Comparison of ENCODE assay signal across 8 cellular contexts in the genomic region with DNA sequence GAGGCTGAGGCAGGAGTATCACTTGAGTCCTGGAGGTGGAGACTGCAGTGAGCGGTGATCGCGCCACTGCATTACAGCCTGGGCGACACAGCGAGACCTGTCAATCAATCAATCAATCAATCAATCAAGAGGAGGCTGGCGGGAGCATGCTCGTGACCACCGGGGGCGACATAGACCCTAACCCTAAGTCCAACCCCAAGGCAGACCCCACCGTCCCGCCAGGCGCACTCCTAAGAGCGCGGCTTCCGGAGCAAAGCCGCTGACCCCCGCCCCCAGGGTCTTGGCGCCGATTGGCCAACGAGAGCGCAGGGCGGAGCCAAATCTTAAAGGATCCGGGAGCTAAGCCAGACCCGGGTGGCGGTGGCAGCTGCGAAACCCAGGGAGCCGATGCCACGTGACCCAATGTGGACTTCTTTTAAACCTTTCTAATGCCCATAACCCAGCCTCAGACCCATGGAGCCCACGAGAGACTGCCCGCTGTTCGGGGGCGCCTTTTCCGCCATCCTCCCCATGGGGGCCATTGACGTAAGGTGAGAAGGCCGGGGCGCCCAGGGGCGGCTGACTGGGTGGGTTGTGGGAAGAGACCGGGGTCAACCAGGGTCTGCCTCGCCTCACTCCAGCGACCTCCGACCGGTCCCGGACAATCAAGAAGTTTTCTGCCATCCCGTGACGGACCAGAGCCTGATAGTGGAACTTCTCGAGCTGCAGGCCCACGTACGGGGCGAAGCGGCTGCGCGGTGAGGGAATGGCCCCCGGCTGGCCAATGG. TPM values are rescaled to one million over a fixed set of nuclear protein-coding genes. Genes with fewer than 3 reads are reported as not detected.
DNase-seq lines count a peak whose midpoint lies in the region; ATAC-seq and TF ChIP-seq lines count a peak whose summit lies in the region.

A gene with protein sequence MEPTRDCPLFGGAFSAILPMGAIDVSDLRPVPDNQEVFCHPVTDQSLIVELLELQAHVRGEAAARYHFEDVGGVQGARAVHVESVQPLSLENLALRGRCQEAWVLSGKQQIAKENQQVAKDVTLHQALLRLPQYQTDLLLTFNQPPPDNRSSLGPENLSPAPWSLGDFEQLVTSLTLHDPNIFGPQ (plus strand): TSS at position 335 of the 767 bp plus-strand sequence. CDS start 119 bp downstream, at position 454.

- H3K36me3 ChIP-seq in SJCRH30 (no peaks in the 10 kb centered on the region), neural progenitor cell (no peaks in the 10 kb centered on the region), stomach smooth muscle (ENCODE audit: control insufficient read depth in 2 of 2, insufficient read depth in 2 of 2, low read length in 2 of 2) (no peaks in the 10 kb centered on the region)

- no peaks in the 10 kb centered on the region for H3K79me2 ChIP-seq in neural progenitor cell (ENCODE audit: low read depth)

- H3F3A ChIP-seq in neural progenitor cell (ENCODE audit: low read depth), result peaks cover under 1% of the 10 kb centered on the region

- H3K9me3 ChIP-seq in SJCRH30 (replicated peaks) (no peaks in the 10 kb centered on the region), neural progenitor cell (ENCODE audit: low read depth) (no peaks in the 10 kb centered on the region), stomach smooth muscle (ENCODE audit: control insufficient read depth in 2 of 2, low read length in 2 of 2) (no peaks in the 10 kb centered on the region)

- H3K27me3 ChIP-seq in SJCRH30 (no peaks in the 10 kb centered on the region), neural progenitor cell (no peaks in the 10 kb centered on the region), stomach smooth muscle (ENCODE audit: control insufficient read depth in 1 of 2, insufficient read depth in 2 of 2, low read length in 2 of 2) (no peaks in the 10 kb centered on the region)

- no peak within 1 kb of the TSS for H3K9ac ChIP-seq in neural progenitor cell
- peak within 1 kb of the TSS; percentile 96 to 97 for H3K9ac ChIP-seq in stomach smooth muscle (ENCODE audit: low read length in 2 of 2)

- H3K4me1 ChIP-seq in SJCRH30, result no peaks in the 10 kb centered on the region
- peaks cover 7% of the 10 kb centered on the region for H3K4me1 ChIP-seq in neural progenitor cell
- H3K4me1 ChIP-seq in stomach smooth muscle (ENCODE audit: control insufficient read depth, insufficient read depth, low read length), result peaks cover 18% of the 10 kb centered on the region

- no peaks in the 10 kb centered on the region for H4K20me1 ChIP-seq in neural progenitor cell (ENCODE audit: low read depth)

- H3K27ac Mint-ChIP-seq in neural progenitor cell, result peak within 1 kb of the TSS; percentile 66

- peak; percentile 78 for ATAC-seq in GM21786 (IDR thresholded peaks at IDR 0.05; ENCODE audit: unreplicated experiment)

- DNase-seq in DMS79 treated with DMSO at 0.1 percent for 48 hours (lab: John Stamatoyannopoulos, UW) (peak; percentile 68), LoVo (ENCODE audit: low spot score) (peak; percentile 89), SJCRH30 (peak; percentile 83 to 86), foreskin fibroblast (peak; percentile 79 to 94), neural progenitor cell (ENCODE audit: low spot score) (peak; percentile 96)
- peak; percentile 71 for DNase-seq in activated gamma-delta T cell treated with anti-CD3 and anti-CD28 coated beads, Interleukin-2, amount 50 U/mL, for 16 hours (ENCODE audit: low read depth)

- H3K4me2 ChIP-seq in neural progenitor cell, result peak within 1 kb of the TSS; percentile 76

- peaks cover 11% of the 10 kb centered on the region for H3K27me3 Mint-ChIP-seq in neural progenitor cell (ENCODE audit: insufficient read depth, low read depth)

- H3K36me3 Mint-ChIP-seq in neural progenitor cell, result peaks cover 5% of the 10 kb centered on the region

- H2AFZ ChIP-seq in neural progenitor cell (replicated peaks), result peak within 1 kb of the TSS; percentile 60

- H3K27ac ChIP-seq in SJCRH30, result peak within 1 kb of the TSS; percentile 93
- H3K27ac ChIP-seq in neural progenitor cell, result no peak within 1 kb of the TSS
- peak within 1 kb of the TSS; percentile 95 for H3K27ac ChIP-seq in stomach smooth muscle (ENCODE audit: low read length)

- TF ChIP-seq CTCF in foreskin fibroblast (IDR thresholded peaks at IDR 0.05; ENCODE audit: low read depth, low read length) (no peak), neural progenitor cell (IDR thresholded peaks at IDR 0.05) (peak; percentile 29)

- H3K4me3 ChIP-seq in SJCRH30, result peak within 1 kb of the TSS; percentile 85
- peak within 1 kb of the TSS; percentile 94 to 96 for H3K4me3 ChIP-seq in foreskin fibroblast (ENCODE audit: low read depth in 1 of 2, low read length in 2 of 2)
- peak within 1 kb of the TSS; percentile 59 for H3K4me3 ChIP-seq in neural progenitor cell
- peak within 1 kb of the TSS; percentile 93 for H3K4me3 ChIP-seq in stomach smooth muscle (ENCODE audit: low read length in 2 of 2)

- H3K4me1 Mint-ChIP-seq in neural progenitor cell, result peaks cover 18% of the 10 kb centered on the region

- H3K9me3 Mint-ChIP-seq in neural progenitor cell, result no peaks in the 10 kb centered on the region

- peak within 1 kb of the TSS; percentile 94 for H3K4me3 Mint-ChIP-seq in neural progenitor cell

RNA-seq across cellular contexts. Expression of the gene that starts here (rescaled TPM):
- 17.9 and 19.2 TPM in 2 replicates for total RNA-seq in SJCRH30 (2014; rRNA removed; shearing (Covaris generic))
- total RNA-seq in neural progenitor cell (ENCODE audit: low replicate concordance), result 11.9 and 19.9 TPM in 2 replicates
